ENCODE assay signal across 8 cellular contexts in the genomic region with DNA sequence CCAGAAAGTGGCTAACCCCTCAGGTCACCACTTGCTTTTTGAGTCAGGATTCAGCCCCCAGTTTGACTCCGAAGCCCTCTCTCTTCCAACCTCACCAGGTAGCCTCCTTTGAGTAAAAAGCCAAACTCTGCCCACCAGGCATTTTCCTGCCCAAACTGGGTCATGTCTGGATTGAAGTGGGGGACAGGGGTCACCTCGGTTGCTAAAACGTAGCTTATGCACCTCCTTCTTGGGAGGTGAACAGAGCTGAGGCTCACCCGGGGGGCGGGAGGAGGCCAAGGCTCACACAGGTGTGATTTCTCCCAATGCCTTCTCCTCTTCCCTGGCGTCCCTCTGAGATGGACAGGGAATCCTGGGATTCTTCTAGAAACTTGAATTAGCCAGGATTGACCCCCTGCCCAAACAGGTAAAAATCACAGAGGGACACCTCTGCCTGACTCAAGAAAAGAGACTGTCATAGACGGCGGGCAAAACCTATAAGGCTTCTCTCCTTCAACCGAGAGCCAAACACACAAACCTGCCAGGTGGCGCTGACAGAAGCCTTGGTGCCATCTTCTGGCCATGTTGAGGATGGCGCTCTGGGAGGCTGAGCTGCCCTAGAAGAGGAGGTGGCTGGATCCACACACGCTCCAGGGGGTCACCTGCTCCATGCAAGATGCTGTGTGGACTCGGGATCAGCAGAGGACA. TPM values are rescaled to one million over a fixed set of nuclear protein-coding genes. Genes with fewer than 3 reads are reported as not detected.
DNase-seq lines count a peak whose midpoint lies in the region; ATAC-seq and TF ChIP-seq lines count a peak whose summit lies in the region.

No MANE protein-coding gene starts in this region.

- H3K4me3 ChIP-seq in fibroblast of the aortic adventitia (ENCODE audit: low read depth, low read length) = no peak overlapping the region

- DNase-seq in NCI-H82 (lab: John Stamatoyannopoulos, UW) = peak; percentile 62
- no peak for DNase-seq in NCI-H82 treated with DMSO at 0.1 percent for 48 hours (lab: John Stamatoyannopoulos, UW; ENCODE audit: unreplicated experiment)
- DNase-seq in NCI-H226 = peak; percentile 6
- DNase-seq in activated CD8-positive, alpha-beta memory T cell treated with anti-CD3 and anti-CD28 coated beads, Interleukin-2, amount 10 ng/mL, durations not matched to agents 7 days and 5 days = peak; percentile 67
- peak; percentile 47 for DNase-seq in fibroblast of the aortic adventitia (ENCODE audit: low read depth)
- peak; percentile 57 for DNase-seq in progenitor cell of endocrine pancreas (ENCODE audit: low spot score, unreplicated experiment)
- no peak for DNase-seq in central memory CD4-positive, alpha-beta T cell

- no peak overlapping the region for H3K27ac Mint-ChIP-seq in activated CD8-positive, alpha-beta memory T cell treated with anti-CD3 and anti-CD28 coated beads, Interleukin-2, amount 10 ng/mL, durations not matched to agents 7 days and 5 days
- peak overlapping the region; percentile 27 for H3K27ac Mint-ChIP-seq in progenitor cell of endocrine pancreas

- peaks cover 39% of the 10 kb centered on the region for H3K27me3 Mint-ChIP-seq in activated CD8-positive, alpha-beta memory T cell treated with anti-CD3 and anti-CD28 coated beads, Interleukin-2, amount 10 ng/mL, durations not matched to agents 7 days and 5 days
- H3K27me3 Mint-ChIP-seq in progenitor cell of endocrine pancreas = peaks cover 44% of the 10 kb centered on the region

- no peaks in the 10 kb centered on the region for H3K4me1 Mint-ChIP-seq in activated CD8-positive, alpha-beta memory T cell treated with anti-CD3 and anti-CD28 coated beads, Interleukin-2, amount 10 ng/mL, durations not matched to agents 7 days and 5 days
- H3K4me1 Mint-ChIP-seq in progenitor cell of endocrine pancreas (ENCODE audit: low read depth) = no peaks in the 10 kb centered on the region

- CTCF ChIA-PET in activated CD8-positive, alpha-beta memory T cell treated with anti-CD3 and anti-CD28 coated beads, Interleukin-2, amount 10 ng/mL, durations not matched to agents 7 days and 5 days (lab: Charles Lee) = interaction anchor here (0.5 to 3.4 kb wide), 11 partner anchors 9 to 654 kb away, joined by 3 to 26 read pairs (median 3); no protein-coding TSS in a partner anchor

- peak; percentile 70 for TF ChIP-seq CTCF in fibroblast of the aortic adventitia (IDR thresholded peaks at IDR 0.05; ENCODE audit: insufficient read depth, low read length)
- TF ChIP-seq CTCF in progenitor cell of endocrine pancreas (IDR thresholded peaks at IDR 0.05; ENCODE audit: unreplicated experiment) = peak; percentile 77

- peak; percentile 80 for ATAC-seq in HG02642 (IDR thresholded peaks at IDR 0.05; ENCODE audit: poor library complexity, unreplicated experiment)
- ATAC-seq in activated CD8-positive, alpha-beta memory T cell treated with anti-CD3 and anti-CD28 coated beads, Interleukin-2, amount 10 ng/mL, durations not matched to agents 7 days and 5 days = peak; percentile 86

- H3K36me3 Mint-ChIP-seq in activated CD8-positive, alpha-beta memory T cell treated with anti-CD3 and anti-CD28 coated beads, Interleukin-2, amount 10 ng/mL, durations not matched to agents 7 days and 5 days = no peaks in the 10 kb centered on the region
- H3K36me3 Mint-ChIP-seq in progenitor cell of endocrine pancreas (ENCODE audit: insufficient read depth) = no peaks in the 10 kb centered on the region

- H3K4me3 Mint-ChIP-seq in activated CD8-positive, alpha-beta memory T cell treated with anti-CD3 and anti-CD28 coated beads, Interleukin-2, amount 10 ng/mL, durations not matched to agents 7 days and 5 days = no peak overlapping the region
- no peak overlapping the region for H3K4me3 Mint-ChIP-seq in progenitor cell of endocrine pancreas (ENCODE audit: low read depth)

- H3K9me3 Mint-ChIP-seq in activated CD8-positive, alpha-beta memory T cell treated with anti-CD3 and anti-CD28 coated beads, Interleukin-2, amount 10 ng/mL, durations not matched to agents 7 days and 5 days (ENCODE audit: low read depth) = no peaks in the 10 kb centered on the region
- no peaks in the 10 kb centered on the region for H3K9me3 Mint-ChIP-seq in progenitor cell of endocrine pancreas (ENCODE audit: low read depth)

RNA-seq across cellular contexts. Expression of a gene that starts 51.6 kb away (rescaled TPM):
- total RNA-seq in activated CD8-positive, alpha-beta memory T cell treated with anti-CD3 and anti-CD28 coated beads, Interleukin-2, amount 10 ng/mL, durations not matched to agents 7 days and 5 days = not detected
- not detected in 2 replicates for total RNA-seq in fibroblast of the aortic adventitia (ENCODE audit: low replicate concordance)
- 1.5 and 1.7 TPM in 2 replicates for total RNA-seq in progenitor cell of endocrine pancreas

Comparison
In these comparisons a context has a peak if more than half of its experiments do, and no peak if none do; other contexts are left out.
1. DNase-seq: peak in NCI-H82 (single experiment), NCI-H226 (single experiment), activated CD8-positive, alpha-beta memory T cell treated with anti-CD3 and anti-CD28 coated beads, Interleukin-2, amount 10 ng/mL, durations not matched to agents 7 days and 5 days (single experiment), fibroblast of the aortic adventitia (single experiment) and progenitor cell of endocrine pancreas (single experiment); none in NCI-H82 treated with DMSO at 0.1 percent for 48 hours (single experiment) and central memory CD4-positive, alpha-beta T cell (single experiment).